ENCODE assay signal across 8 cellular contexts in genomic region chr9:127919253-127919815, GRCh38. TPM values are rescaled to one million over a fixed set of nuclear protein-coding genes. Genes with fewer than 3 reads are reported as not detected.
DNase-seq lines count a peak whose midpoint lies in the region; ATAC-seq and TF ChIP-seq lines count a peak whose summit lies in the region.

No MANE protein-coding gene starts in this region.

- H3K9me3 ChIP-seq in colonic mucosa (no peaks in the 10 kb centered on the region), mucosa of descending colon (no peaks in the 10 kb centered on the region), testis (no peaks in the 10 kb centered on the region)

- intact Hi-C loops in CD14-positive monocyte (cut with micrococcal nuclease) (loop anchor here (1.0 to 5.0 kb wide), 8 partner anchors 21 to 697 kb away; partner anchors contain the start of genes TOR2A (in 2 of the 2), CDK9 (in 1 of the 2), SH2D3C (in 1 of the 2) and ST6GALNAC6 (in 1 of the 2)), colonic mucosa (cut with DNase I) (loop anchor here (5.0 kb wide), 1 partner anchor 132 kb away; the partner anchor contains the start of gene CDK9), mucosa of descending colon (cut with DNase I, micrococcal nuclease) (no loop called here), testis (cut with DNase I; ENCODE audit: low total_unique reads) (loop anchor here (5.0 kb wide), 1 partner anchor 182 kb away; the partner anchor contains the start of gene TOR2A)

- H3K4me1 Mint-ChIP-seq in CD14-positive monocyte: peaks cover 63% of the 10 kb centered on the region

- no peak for TF ChIP-seq CTCF in CD14-positive monocyte (IDR thresholded peaks at IDR 0.05)
- TF ChIP-seq CTCF in colonic mucosa (IDR thresholded peaks at IDR 0.05): no peak
- TF ChIP-seq CTCF in mucosa of descending colon (IDR thresholded peaks at IDR 0.05): no peak
- TF ChIP-seq CTCF in testis (IDR thresholded peaks at IDR 0.05): no peak

- H3K36me3 ChIP-seq in colonic mucosa (no peaks in the 10 kb centered on the region), mucosa of descending colon (ENCODE audit: low read depth) (no peaks in the 10 kb centered on the region), testis (ENCODE audit: low read depth, missing control alignments) (no peaks in the 10 kb centered on the region)

- H3K4me3 Mint-ChIP-seq in CD14-positive monocyte: peak overlapping the region; percentile 51 to 68

- peaks cover 0 to 1% (median 0%) of the 10 kb centered on the region in 7 donors for H3K9me3 Mint-ChIP-seq in CD14-positive monocyte

- ATAC-seq in mucosa of descending colon (peak; percentile 65), GM18502 (IDR thresholded peaks at IDR 0.05; ENCODE audit: poor library complexity, unreplicated experiment) (no peak)

- peaks cover 35% of the 10 kb centered on the region for H3K4me1 ChIP-seq in colonic mucosa
- peaks cover 39% of the 10 kb centered on the region for H3K4me1 ChIP-seq in mucosa of descending colon (ENCODE audit: low read depth)
- H3K4me1 ChIP-seq in testis: peaks cover 17% of the 10 kb centered on the region

- peak overlapping the region; percentile 47 for H3K27ac ChIP-seq in colonic mucosa
- no peak overlapping the region for H3K27ac ChIP-seq in testis

- 66 to 73% methylated on average over 8 of the region's 8 CpGs for WGBS in testis, 2 donors

- H3K27ac Mint-ChIP-seq in CD14-positive monocyte: peak overlapping the region; percentile 96 to 100 (median 97)

- H3K36me3 Mint-ChIP-seq in CD14-positive monocyte: no peaks in the 10 kb centered on the region

- peak overlapping the region in 1 of 2 donors; percentile 8 for H3K9ac ChIP-seq in colonic mucosa (ENCODE audit: low read depth in 2 of 2, low read length in 2 of 2)

- TF ChIP-seq POLR2A in testis (IDR thresholded peaks at IDR 0.05): no peak

- H3K27me3 ChIP-seq in colonic mucosa: no peaks in the 10 kb centered on the region
- H3K27me3 ChIP-seq in testis: no peaks in the 10 kb centered on the region

- DNase-seq in CD14-positive monocyte (ENCODE audit: low spot score): peak; percentile 97
- DNase-seq in NCI-H460 (ENCODE audit: extremely low read depth, low read depth): peak; percentile 98
- DNase-seq in colonic mucosa: peak; percentile 88
- DNase-seq in mucosa of descending colon: peak; percentile 66 to 88 (median 76)
- no peak for DNase-seq in NCI-H1092 treated with DMSO at 0.1 percent for 48 hours (lab: John Stamatoyannopoulos, UW)
- no peak for DNase-seq in NCI-H2196 (lab: John Stamatoyannopoulos, UW; ENCODE audit: unreplicated experiment)
- no peak for DNase-seq in testis

- peaks cover 23 to 32% (median 25%) of the 10 kb centered on the region in 3 donors for H3K27me3 Mint-ChIP-seq in CD14-positive monocyte (ENCODE audit: low read depth in 3 of 3)

- H3K4me3 ChIP-seq in colonic mucosa: no peak overlapping the region
- no peak overlapping the region for H3K4me3 ChIP-seq in mucosa of descending colon
- H3K4me3 ChIP-seq in testis: no peak overlapping the region

RNA-seq across cellular contexts. Expression of gene ST6GALNAC4, which starts 2.5 kb away (rescaled TPM):
- polyA plus RNA-seq in CD14-positive monocyte (10 to 100 TPM in 1 of 2 donors, 1 to 10 TPM in 1; 8.9 to 10.3 TPM), testis (ENCODE audit: insufficient read depth, low read depth, low replicate concordance) (10.3 TPM)
- total RNA-seq in NCI-H460 (2014; rRNA removed; shearing (Covaris generic)): 33.3 and 36.2 TPM in 2 replicates
- 83.0 and 196 TPM in 2 replicates for polyA plus RNA-seq in NCI-H460 (2014; cell fraction: nucleus; rRNA removed)
- total RNA-seq in colonic mucosa (10 to 100 TPM; 25.4 to 66.5 TPM), mucosa of descending colon (10 to 100 TPM; 31.0 to 39.2 (median 37.2) TPM), testis (10 to 100 TPM; 18.8 to 24.7 TPM)

RNA-seq across cellular contexts. Expression of gene PIP5KL1, which starts 11.2 kb away (rescaled TPM):
- polyA plus RNA-seq in CD14-positive monocyte: under 1 TPM; 0.31 to 0.57 TPM
- total RNA-seq in NCI-H460 (2014; rRNA removed; shearing (Covaris generic)): 2.8 and 4.5 TPM in 2 replicates
- polyA plus RNA-seq in NCI-H460 (2014; cell fraction: nucleus; rRNA removed): 41.2 and 50.3 TPM in 2 replicates
- total RNA-seq in colonic mucosa: under 1 TPM; 0.85 to 0.89 TPM
- 1 to 10 TPM in 2 of 3 donors, under 1 TPM in 1; 0.58 to 1.9 (median 1.1) TPM for total RNA-seq in mucosa of descending colon
- 10 to 100 TPM in 1 of 2 donors, 1 to 10 TPM in 1; 8.4 to 10.2 TPM for total RNA-seq in testis
- polyA plus RNA-seq in testis (ENCODE audit: insufficient read depth, low read depth, low replicate concordance): 3.9 TPM

RNA-seq across cellular contexts. Expression of gene DPM2, which starts 18.3 kb away (rescaled TPM):
- polyA plus RNA-seq in CD14-positive monocyte (10 to 100 TPM; 25.4 to 28.7 TPM), testis (ENCODE audit: insufficient read depth, low read depth, low replicate concordance) (46.6 TPM)
- 31.1 and 39.5 TPM in 2 replicates for total RNA-seq in NCI-H460 (2014; rRNA removed; shearing (Covaris generic))
- 35.0 and 39.1 TPM in 2 replicates for polyA plus RNA-seq in NCI-H460 (2014; cell fraction: nucleus; rRNA removed)
- total RNA-seq in colonic mucosa (10 to 100 TPM; 25.7 to 38.9 TPM), mucosa of descending colon (10 to 100 TPM; 23.0 to 30.4 (median 29.4) TPM), testis (10 to 100 TPM; 33.5 to 36.4 TPM)

RNA-seq across cellular contexts. Expression of gene ST6GALNAC6, which starts 19.9 kb away (rescaled TPM):
- polyA plus RNA-seq in CD14-positive monocyte (10 to 100 TPM in 1 of 2 donors, 1 to 10 TPM in 1; 8.2 to 12.0 TPM), testis (ENCODE audit: insufficient read depth, low read depth, low replicate concordance) (43.0 TPM)
- total RNA-seq in NCI-H460 (2014; rRNA removed; shearing (Covaris generic)): 6.5 and 12.8 TPM in 2 replicates
- 33.0 and 36.7 TPM in 2 replicates for polyA plus RNA-seq in NCI-H460 (2014; cell fraction: nucleus; rRNA removed)
- total RNA-seq in colonic mucosa (100 to 1,000 TPM; 251 to 279 TPM), mucosa of descending colon (100 to 1,000 TPM; 121 to 266 (median 175) TPM), testis (10 to 100 TPM; 46.3 to 70.3 TPM)

RNA-seq across cellular contexts. Expression of gene AK1, which starts 41.9 kb away (rescaled TPM):
- polyA plus RNA-seq in CD14-positive monocyte: not detected
- total RNA-seq in NCI-H460 (2014; rRNA removed; shearing (Covaris generic)): 36.9 and 41.9 TPM in 2 replicates
- 25.9 and 42.4 TPM in 2 replicates for polyA plus RNA-seq in NCI-H460 (2014; cell fraction: nucleus; rRNA removed)
- total RNA-seq in colonic mucosa: 100 to 1,000 TPM; 159 to 166 TPM
- 100 to 1,000 TPM in 2 of 3 donors, 10 to 100 TPM in 1; 66.7 to 157 (median 106) TPM for total RNA-seq in mucosa of descending colon
- 100 to 1,000 TPM in 1 of 2 donors, 10 to 100 TPM in 1; 86.7 to 103 TPM for total RNA-seq in testis
- polyA plus RNA-seq in testis (ENCODE audit: insufficient read depth, low read depth, low replicate concordance): 154 TPM

Comparison
In these comparisons a context has a peak if more than half of its experiments do, and no peak if none do; other contexts are left out.
1. DNase-seq: peak in CD14-positive monocyte (single experiment), NCI-H460 (single experiment), colonic mucosa (single experiment) and mucosa of descending colon (3 of 3); none in NCI-H1092 treated with DMSO at 0.1 percent for 48 hours (single experiment), NCI-H2196 (single experiment) and testis (single experiment).
2. intact Hi-C loops: an anchor here in CD14-positive monocyte (1.0 to 5.0 kb wide), colonic mucosa (5.0 kb wide) and testis (5.0 kb wide); none called in mucosa of descending colon.